Comparison of ENCODE assay signal across 24 cellular contexts in genomic region chr18:54506516-54507261, GRCh38.
DNase-seq lines count a peak whose midpoint lies in the region; ATAC-seq and TF ChIP-seq lines count a peak whose summit lies in the region.
"Had no signal": no experiment of that assay in that cellular context is flagged by ENCODE, and none has a peak within 500 bp of the region (broad histone marks: within the 10 kb centered on the region; RNA-seq: fewer than 3 reads in every experiment).

No MANE protein-coding gene starts in this region.

- in situ Hi-C loops in KBM-7 (cut with MboI; ENCODE audit: low pct_unique_long_range_greater_than_20kb, low sequenced_read_pairs) = no loop called here

- H3K4me3 ChIP-seq in mucosa of descending colon (no peak overlapping the region), aorta (ENCODE audit: low read length in 2 of 2) (no peak overlapping the region)
- H3K4me3 ChIP-seq: psoas muscle, skin epidermis, upper lobe of right lung had no signal

- H3K4me1 ChIP-seq in mucosa of descending colon (ENCODE audit: low read depth) (no peaks in the 10 kb centered on the region), aorta (ENCODE audit: control insufficient read depth in 1 of 2, insufficient read depth in 2 of 2, low read length in 2 of 2) (no peaks in the 10 kb centered on the region)
- H3K4me1 ChIP-seq: psoas muscle, upper lobe of right lung had no signal

- intact Hi-C loops in mucosa of descending colon (cut with DNase I, micrococcal nuclease) (no loop called here), aorta (cut with DNase I) (no loop called here)

- ATAC-seq in GM18909 (IDR thresholded peaks at IDR 0.05; ENCODE audit: poor library complexity, unreplicated experiment) (peak; percentile 52), HG02759 (IDR thresholded peaks at IDR 0.05; ENCODE audit: unreplicated experiment) (peak; percentile 62), mucosa of descending colon (peak; percentile 97), aorta (ENCODE audit: low FRiP score) (no peak)
- ATAC-seq: left lobe of liver, psoas muscle, upper lobe of right lung had no signal

- no peak for TF ChIP-seq CTCF in mucosa of descending colon (IDR thresholded peaks at IDR 0.05)

- no peaks in the 10 kb centered on the region for H3K27me3 ChIP-seq in aorta (ENCODE audit: control insufficient read depth in 1 of 2, insufficient read depth in 2 of 2, low read length in 1 of 2)
- H3K27me3 ChIP-seq: upper lobe of right lung had no signal

- WGBS in aorta, 2 donors = 86 to 88% methylated on average over 2 of the region's 2 CpGs

- DNase-seq in KBM-7 (peak; percentile 28), mucosa of descending colon (peak in 2 of 3 donors; percentile 21 to 29), hepatic stellate cell (ENCODE audit: low spot score) (no peak), DMS114 treated with DMSO at 0.1 percent for 48 hours (lab: John Stamatoyannopoulos, UW; ENCODE audit: unreplicated experiment) (no peak), C1 segment of cervical spinal cord (lab: John Stamatoyannopoulos, UW) (no peak), aorta (no peak)
- DNase-seq: activated CD4-positive, alpha-beta memory T cell treated with anti-CD3 and anti-CD28 coated beads, Interleukin-2, amount 10 ng/mL, durations not matched to agents 7 days and 5 days; anterior cingulate cortex; cerebellar nuclear complex; DND-41; effector memory CD4-positive, alpha-beta T cell; GOT3; midbrain; NCI-H1417; NCI-H524 treated with DMSO at 0.1 percent for 48 hours; psoas muscle; SHP77; stimulated activated CD4-positive, alpha-beta T cell treated with anti-CD3 and anti-CD28 coated beads, Interleukin-2, amount 100 ng/mL, for 48 hours; upper lobe of right lung; WERI-Rb-1 had no signal

- H3K36me3 ChIP-seq in mucosa of descending colon (ENCODE audit: low read depth) (no peaks in the 10 kb centered on the region), aorta (ENCODE audit: control insufficient read depth in 1 of 2, insufficient read depth in 2 of 2, low read length in 1 of 2) (no peaks in the 10 kb centered on the region)
- H3K36me3 ChIP-seq: upper lobe of right lung, WERI-Rb-1 had no signal

- H3K27ac ChIP-seq in aorta (ENCODE audit: low read depth in 1 of 2, low read length in 2 of 2) = no peak overlapping the region
- H3K27ac ChIP-seq: psoas muscle, skin epidermis, upper lobe of right lung, WERI-Rb-1 had no signal

- H3K9me3 ChIP-seq in mucosa of descending colon (no peaks in the 10 kb centered on the region), aorta (ENCODE audit: control insufficient read depth, low read length) (peaks cover 3% of the 10 kb centered on the region)
- H3K9me3 ChIP-seq: psoas muscle, upper lobe of right lung had no signal

Comparison
In these comparisons a context has a peak if more than half of its experiments do, and no peak if none do; other contexts are left out.
1. DNase-seq: peak in KBM-7 (single experiment) and mucosa of descending colon (2 of 3); none in hepatic stellate cell (single experiment), DMS114 treated with DMSO at 0.1 percent for 48 hours (single experiment), C1 segment of cervical spinal cord (0 of 14) and aorta (0 of 2).